39 cellular contexts compared by ENCODE assay signal in genomic region chr19:15945301-15945700, GRCh38. TPM values are rescaled to one million over a fixed set of nuclear protein-coding genes. Genes with fewer than 3 reads are reported as not detected.
"Had no signal": no experiment of that assay in that cellular context is flagged by ENCODE, and none has a peak within 500 bp of the region (broad histone marks: within the 10 kb centered on the region; RNA-seq: fewer than 3 reads in every experiment).

No MANE protein-coding gene starts in this region.

- H3K27ac ChIP-seq: adrenal gland, ascending aorta, body of pancreas, brain microvascular endothelial cell, breast epithelium, cardiac muscle cell had no signal

- H3K36me3 ChIP-seq: adrenal gland, ascending aorta, brain microvascular endothelial cell, breast epithelium, cardiac muscle cell had no signal

- H3K4me3 ChIP-seq: adrenal gland, ascending aorta, body of pancreas, breast epithelium, cardiac muscle cell had no signal

- ATAC-seq: activated naive CD4-positive, alpha-beta T cell treated with anti-CD3 and anti-CD28 coated beads, Interleukin-2, amount 50 U/mL, for 72 hours; activated naive CD8-positive, alpha-beta T cell treated with anti-CD3 and anti-CD28 coated beads, Interleukin-2, amount 50 U/mL, for 24 hours; activated T-cell treated with anti-CD3 and anti-CD28 coated beads, Interleukin-2, amount 50 U/mL, for 4 hours; activated T-cell treated with anti-CD3 and anti-CD28 coated beads, Interleukin-2, amount 50 U/mL, for 72 hours; activated T-helper 17 cell treated with anti-CD3 and anti-CD28 coated beads, Interleukin-2, amount 50 U/mL, for 72 hours; body of pancreas had no signal

- H3K9me3 ChIP-seq: adrenal gland, body of pancreas had no signal

- DNase-seq: activated effector memory CD4-positive, alpha-beta T cell treated with Interleukin-2 at 50 U/mL for 16 hours; activated gamma-delta T cell; activated gamma-delta T cell treated with Interleukin-2 at 50 U/mL for 16 hours; activated naive CD4-positive, alpha-beta T cell; activated naive CD4-positive, alpha-beta T cell treated with anti-CD3 and anti-CD28 coated beads for 36 hours; activated naive CD4-positive, alpha-beta T cell treated with anti-CD3 and anti-CD28 coated beads, Interleukin-2, amount 10 ng/mL, durations not matched to agents 7 days and 5 days; activated naive CD4-positive, alpha-beta T cell treated with anti-CD3 and anti-CD28 coated beads, Interleukin-2, amount 50 U/mL, for 16 hours; activated naive CD4-positive, alpha-beta T cell treated with Interleukin-2 at 50 U/mL for 16 hours; activated naive CD8-positive, alpha-beta T cell treated with anti-CD3 and anti-CD28 coated beads for 36 hours; activated naive CD8-positive, alpha-beta T cell treated with anti-CD3 and anti-CD28 coated beads, Interleukin-2, amount 10 ng/mL, durations not matched to agents 7 days and 5 days; activated naive CD8-positive, alpha-beta T cell treated with anti-CD3 and anti-CD28 coated beads, Interleukin-2, amount 50 U/mL, for 24 hours; activated T-cell treated with anti-CD3 and anti-CD28 coated beads, Interleukin-2, amount 50 U/mL, for 1 hour; activated T-cell treated with anti-CD3 and anti-CD28 coated beads, Interleukin-2, amount 50 U/mL, for 24 hours; activated T-cell treated with anti-CD3 and anti-CD28 coated beads, Interleukin-2, amount 50 U/mL, for 4 hours; activated T-cell treated with anti-CD3 and anti-CD28 coated beads, Interleukin-2, amount 50 U/mL, for 48 hours; activated T-cell treated with anti-CD3 and anti-CD28 coated beads, Interleukin-2, amount 50 U/mL, for 72 hours; amniotic stem cell; amygdala; anterior cingulate cortex; aorta; body of pancreas; brain microvascular endothelial cell; caudate nucleus; central memory CD4-positive, alpha-beta T cell; cerebellar nuclear complex had no signal

- H3K27me3 ChIP-seq: ascending aorta, body of pancreas, brain microvascular endothelial cell, breast epithelium, cardiac muscle cell had no signal

- H3K4me1 ChIP-seq: adrenal gland, ascending aorta, body of pancreas, breast epithelium had no signal

RNA-seq across cellular contexts. Expression of gene OR10H4, which starts 3.5 kb away (rescaled TPM):
- total RNA-seq: activated naive CD4-positive, alpha-beta T cell treated with anti-CD3 and anti-CD28 coated beads for 36 hours; activated naive CD4-positive, alpha-beta T cell treated with anti-CD3 and anti-CD28 coated beads, Interleukin-2, amount 50 U/mL, for 72 hours; activated naive CD8-positive, alpha-beta T cell treated with anti-CD3 and anti-CD28 coated beads for 36 hours; activated naive CD8-positive, alpha-beta T cell treated with anti-CD3 and anti-CD28 coated beads, Interleukin-2, amount 10 ng/mL, durations not matched to agents 7 days and 5 days; activated T-cell treated with anti-CD3 and anti-CD28 coated beads, Interleukin-2, amount 50 U/mL, for 4 hours; activated T-cell treated with anti-CD3 and anti-CD28 coated beads, Interleukin-2, amount 50 U/mL, for 72 hours; activated T-helper 1 cell treated with anti-CD3 and anti-CD28 coated beads, Interleukin-12 subunit alpha, Interleukin-12 subunit beta, Interleukin-2, Interleukin-4 antibody, amounts not matched to agents 30 ng/mL and 10 ng/mL and 1 ng/mL, durations not matched to agents 14 hours and 24 hours and 36 hours; activated T-helper 17 cell treated with anti-CD3 and anti-CD28 coated beads, Interleukin-2, amount 50 U/mL, for 72 hours; activated T-helper 2 cell treated with anti-CD3 and anti-CD28 coated beads, Interferon-gamma antibody, Interleukin-2, Interleukin-4, amounts not matched to agents 10 μg/mL and 5 μg/mL and 100 μg/mL, durations not matched to agents 14 hours and 24 hours and 36 hours; adrenal gland; aorta; ascending aorta; astrocyte; body of pancreas; breast epithelium; bronchial epithelial cell; cardiac muscle cell; cardiac septum; cerebellum; chondrocyte had no signal
- polyA plus RNA-seq: adipose tissue, adrenal gland, aorta, cardiac muscle cell had no signal

RNA-seq across cellular contexts. Expression of gene CYP4F11, which starts 11.0 kb away (rescaled TPM):
- total RNA-seq: activated naive CD4-positive, alpha-beta T cell treated with anti-CD3 and anti-CD28 coated beads for 36 hours; activated naive CD4-positive, alpha-beta T cell treated with anti-CD3 and anti-CD28 coated beads, Interleukin-2, amount 50 U/mL, for 72 hours; activated naive CD8-positive, alpha-beta T cell treated with anti-CD3 and anti-CD28 coated beads for 36 hours; activated naive CD8-positive, alpha-beta T cell treated with anti-CD3 and anti-CD28 coated beads, Interleukin-2, amount 10 ng/mL, durations not matched to agents 7 days and 5 days; activated T-cell treated with anti-CD3 and anti-CD28 coated beads, Interleukin-2, amount 50 U/mL, for 72 hours; activated T-helper 1 cell treated with anti-CD3 and anti-CD28 coated beads, Interleukin-12 subunit alpha, Interleukin-12 subunit beta, Interleukin-2, Interleukin-4 antibody, amounts not matched to agents 30 ng/mL and 10 ng/mL and 1 ng/mL, durations not matched to agents 14 hours and 24 hours and 36 hours; activated T-helper 17 cell treated with anti-CD3 and anti-CD28 coated beads, Interleukin-2, amount 50 U/mL, for 72 hours; activated T-helper 2 cell treated with anti-CD3 and anti-CD28 coated beads, Interferon-gamma antibody, Interleukin-2, Interleukin-4, amounts not matched to agents 10 μg/mL and 5 μg/mL and 100 μg/mL, durations not matched to agents 14 hours and 24 hours and 36 hours; astrocyte; cardiac muscle cell; cerebellum; chondrocyte had no signal
- polyA plus RNA-seq: cardiac muscle cell had no signal

RNA-seq across cellular contexts. Expression of gene CYP4F2, which starts 47.4 kb away (rescaled TPM):
- total RNA-seq: activated T-cell treated with anti-CD3 and anti-CD28 coated beads, Interleukin-2, amount 50 U/mL, for 4 hours; activated T-helper 1 cell treated with anti-CD3 and anti-CD28 coated beads, Interleukin-12 subunit alpha, Interleukin-12 subunit beta, Interleukin-2, Interleukin-4 antibody, amounts not matched to agents 30 ng/mL and 10 ng/mL and 1 ng/mL, durations not matched to agents 14 hours and 24 hours and 36 hours; activated T-helper 17 cell treated with anti-CD3 and anti-CD28 coated beads, Interleukin-2, amount 50 U/mL, for 72 hours; activated T-helper 2 cell treated with anti-CD3 and anti-CD28 coated beads, Interferon-gamma antibody, Interleukin-2, Interleukin-4, amounts not matched to agents 10 μg/mL and 5 μg/mL and 100 μg/mL, durations not matched to agents 14 hours and 24 hours and 36 hours; adrenal gland; aorta; astrocyte; body of pancreas; cardiac muscle cell; cardiac septum; cerebellum; chondrocyte had no signal
- polyA plus RNA-seq: adrenal gland, cardiac muscle cell had no signal
